ENCODE assay signal across 10 cellular contexts in the genomic region with DNA sequence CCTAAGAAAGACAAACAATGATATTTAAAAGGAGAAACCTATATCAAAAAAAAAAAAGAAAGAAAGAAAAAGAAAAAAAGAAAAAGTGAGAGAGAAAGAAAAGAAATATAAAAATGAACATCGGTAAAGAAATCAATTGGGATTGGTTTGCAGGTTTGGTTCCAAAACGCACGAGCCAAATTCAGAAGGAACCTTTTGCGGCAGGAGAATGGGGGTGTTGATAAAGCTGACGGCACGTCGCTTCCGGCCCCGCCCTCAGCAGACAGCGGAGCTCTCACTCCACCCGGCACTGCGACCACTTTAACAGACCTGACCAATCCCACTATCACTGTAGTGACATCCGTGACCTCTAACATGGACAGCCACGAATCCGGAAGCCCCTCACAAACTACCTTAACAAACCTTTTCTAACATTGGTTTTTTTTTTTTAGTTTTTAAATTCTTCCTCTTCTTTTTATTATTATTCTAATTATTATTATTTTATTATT. TPM values are rescaled to one million over a fixed set of nuclear protein-coding genes. Genes with fewer than 3 reads are reported as not detected.
DNase-seq lines count a peak whose midpoint lies in the region; ATAC-seq and TF ChIP-seq lines count a peak whose summit lies in the region.
"Had no signal": no experiment of that assay in that cellular context is flagged by ENCODE, and none has a peak within 500 bp of the region (broad histone marks: within the 10 kb centered on the region; RNA-seq: fewer than 3 reads in every experiment).

No MANE protein-coding gene starts in this region.

- peaks cover 27% of the 10 kb centered on the region for H3K27me3 ChIP-seq in HUES48 (ENCODE audit: control insufficient read depth, insufficient read depth, low read length)
- H3K27me3 ChIP-seq in WERI-Rb-1 (ENCODE audit: insufficient read depth, low read depth, severe bottlenecking), result no peaks in the 10 kb centered on the region

- H3K36me3 ChIP-seq in HUES48 (ENCODE audit: control insufficient read depth, insufficient read depth, low read length) (no peaks in the 10 kb centered on the region), WERI-Rb-1 (no peaks in the 10 kb centered on the region)
- H3K36me3 ChIP-seq: neutrophil had no signal

- H3K27ac ChIP-seq in HUES48 (ENCODE audit: low read depth, low read length) (no peak overlapping the region), WERI-Rb-1 (no peak overlapping the region)
- H3K27ac ChIP-seq: neutrophil had no signal

- H3K9me3 Mint-ChIP-seq in activated naive CD8-positive, alpha-beta T cell treated with anti-CD3 and anti-CD28 coated beads for 36 hours, result no peaks in the 10 kb centered on the region
- H3K9me3 Mint-ChIP-seq in nephron, result no peaks in the 10 kb centered on the region

- peaks cover 3% of the 10 kb centered on the region; the same call in 1 of the 2 replicates for H3K4me1 ChIP-seq in HUES48 (ENCODE audit: control insufficient read depth, insufficient read depth, low read length)

- H3K4me1 Mint-ChIP-seq in activated naive CD8-positive, alpha-beta T cell treated with anti-CD3 and anti-CD28 coated beads for 36 hours, result peaks cover 13% of the 10 kb centered on the region
- H3K4me1 Mint-ChIP-seq in nephron, result no peaks in the 10 kb centered on the region

- H3K9me3 ChIP-seq in HUES48 (ENCODE audit: control insufficient read depth, insufficient read depth, low read length), result no peaks in the 10 kb centered on the region
- no peaks in the 10 kb centered on the region for H3K9me3 ChIP-seq in WERI-Rb-1 (ENCODE audit: severe bottlenecking)
- H3K9me3 ChIP-seq: neutrophil had no signal

- peaks cover 84% of the 10 kb centered on the region for H3K27me3 Mint-ChIP-seq in activated naive CD8-positive, alpha-beta T cell treated with anti-CD3 and anti-CD28 coated beads for 36 hours
- H3K27me3 Mint-ChIP-seq in nephron (ENCODE audit: low read depth), result peaks cover 95% of the 10 kb centered on the region

- TF ChIP-seq CTCF in nephron (IDR thresholded peaks at IDR 0.05; ENCODE audit: unreplicated experiment in 3 of 3) (no peak), WERI-Rb-1 (IDR thresholded peaks at IDR 0.05; ENCODE audit: low read depth, low read length) (no peak)

- peak overlapping the region; percentile 62 for H3K4me3 ChIP-seq in HUES48 (ENCODE audit: low read depth, low read length)
- no peak overlapping the region for H3K4me3 ChIP-seq in WERI-Rb-1 (ENCODE audit: low read depth, low read length)

- peak; percentile 56 for ATAC-seq in GM19372 (IDR thresholded peaks at IDR 0.05; ENCODE audit: low read depth, unreplicated experiment)

- peak; percentile 59 for DNase-seq in activated naive CD8-positive, alpha-beta T cell treated with anti-CD3 and anti-CD28 coated beads for 36 hours
- DNase-seq in T-helper 9 cell (no peak), Ammon's horn (ENCODE audit: low spot score) (no peak), WERI-Rb-1 (no peak)

- H3K27ac Mint-ChIP-seq in activated naive CD8-positive, alpha-beta T cell treated with anti-CD3 and anti-CD28 coated beads for 36 hours, result no peak overlapping the region
- H3K27ac Mint-ChIP-seq in nephron, result no peak overlapping the region

- peak overlapping the region; percentile 69 for H3K4me3 Mint-ChIP-seq in activated naive CD8-positive, alpha-beta T cell treated with anti-CD3 and anti-CD28 coated beads for 36 hours
- H3K4me3 Mint-ChIP-seq in nephron, result peak overlapping the region; percentile 41 to 79 (median 61)

- H3K36me3 Mint-ChIP-seq in activated naive CD8-positive, alpha-beta T cell treated with anti-CD3 and anti-CD28 coated beads for 36 hours, result no peaks in the 10 kb centered on the region
- no peaks in the 10 kb centered on the region for H3K36me3 Mint-ChIP-seq in nephron (ENCODE audit: low read depth)

- H3K9ac ChIP-seq in HUES48 (ENCODE audit: low read depth, low read length), result no peak overlapping the region

RNA-seq across cellular contexts. Expression of gene LHX9, which starts 11.7 kb away (rescaled TPM):
- total RNA-seq in activated naive CD8-positive, alpha-beta T cell treated with anti-CD3 and anti-CD28 coated beads for 36 hours, result not detected
- total RNA-seq: dermis microvascular lymphatic vessel endothelial cell, subcutaneous adipose tissue had no signal

RNA-seq across cellular contexts. Expression of gene C1orf53, which starts 26.5 kb away (rescaled TPM):
- total RNA-seq in activated naive CD8-positive, alpha-beta T cell treated with anti-CD3 and anti-CD28 coated beads for 36 hours, result under 1 TPM; 0.54 to 0.95 TPM
